ENCODE assay signal across 17 cellular contexts in genomic region chr9:84917366-84918063, GRCh38.
DNase-seq lines count a peak whose midpoint lies in the region; ATAC-seq and TF ChIP-seq lines count a peak whose summit lies in the region.
"Had no signal": no experiment of that assay in that cellular context is flagged by ENCODE, and none has a peak within 500 bp of the region (broad histone marks: within the 10 kb centered on the region; RNA-seq: fewer than 3 reads in every experiment).

No MANE protein-coding gene starts in this region.

- H3K27ac Mint-ChIP-seq in activated naive CD4-positive, alpha-beta T cell treated with anti-CD3 and anti-CD28 coated beads for 36 hours, result no peak overlapping the region
- H3K27ac Mint-ChIP-seq: T-helper 2 cell treated with Interferon-gamma antibody and Interleukin-4, amounts not matched to agents 5 μg/mL and 100 μg/mL, for 36 hours had no signal

- peak; percentile 91 for TF ChIP-seq EP300 in neural cell (conservative IDR thresholded peaks at IDR 0.05; ENCODE audit: poor library complexity, severe bottlenecking)

- no peaks in the 10 kb centered on the region for H3K27me3 Mint-ChIP-seq in activated naive CD4-positive, alpha-beta T cell treated with anti-CD3 and anti-CD28 coated beads for 36 hours (ENCODE audit: low read depth)

- H3K4me3 ChIP-seq in neural cell (ENCODE audit: low read length), result peak overlapping the region; percentile 47
- H3K4me3 ChIP-seq: heart right ventricle had no signal

- no peak overlapping the region for H3K4me3 Mint-ChIP-seq in activated naive CD4-positive, alpha-beta T cell treated with anti-CD3 and anti-CD28 coated beads for 36 hours
- H3K4me3 Mint-ChIP-seq: neural crest cell; T-helper 2 cell treated with Interferon-gamma antibody and Interleukin-4, amounts not matched to agents 5 μg/mL and 100 μg/mL, for 36 hours had no signal

- no peaks in the 10 kb centered on the region for H3K9me3 ChIP-seq in neural cell (ENCODE audit: low read length)
- H3K9me3 ChIP-seq: heart right ventricle had no signal

- H3K9me2 ChIP-seq in neural cell (ENCODE audit: insufficient read depth, low read length), result no peaks in the 10 kb centered on the region

- no peaks in the 10 kb centered on the region for H3K9me3 Mint-ChIP-seq in activated naive CD4-positive, alpha-beta T cell treated with anti-CD3 and anti-CD28 coated beads for 36 hours
- H3K9me3 Mint-ChIP-seq: neural crest cell; T-helper 2 cell treated with Interferon-gamma antibody and Interleukin-4, amounts not matched to agents 5 μg/mL and 100 μg/mL, for 36 hours had no signal

- no peaks in the 10 kb centered on the region for H3K27me3 ChIP-seq in neural cell (ENCODE audit: insufficient read depth, low read depth, low read length)
- H3K27me3 ChIP-seq: heart right ventricle had no signal

- H3F3A ChIP-seq in neural cell (ENCODE audit: insufficient read depth, low read length, poor library complexity, severe bottlenecking), result peaks cover 5% of the 10 kb centered on the region

- no peak overlapping the region for H2AFZ ChIP-seq in neural cell (ENCODE audit: low read depth, low read length)

- peak overlapping the region; percentile 44 for H3K27ac ChIP-seq in cingulate gyrus (ENCODE audit: low read depth, low read length)
- H3K27ac ChIP-seq in neural cell (ENCODE audit: low read length), result peak overlapping the region; percentile 76
- H3K27ac ChIP-seq: heart right ventricle, RWPE1 had no signal

- H3K4me1 Mint-ChIP-seq in activated naive CD4-positive, alpha-beta T cell treated with anti-CD3 and anti-CD28 coated beads for 36 hours (ENCODE audit: low read depth), result no peaks in the 10 kb centered on the region
- H3K4me1 Mint-ChIP-seq: neural crest cell had no signal

- H3K36me3 ChIP-seq in neural cell (ENCODE audit: insufficient read depth, low read length), result no peaks in the 10 kb centered on the region
- H3K36me3 ChIP-seq: heart right ventricle had no signal

- peak; percentile 54 for TF ChIP-seq RAD21 in neural cell (conservative IDR thresholded peaks at IDR 0.05)

- peak overlapping the region; percentile 50 for H3K4me2 ChIP-seq in neural cell (ENCODE audit: low read length)

- peak overlapping the region; percentile 53 for H3K9ac ChIP-seq in neural cell (ENCODE audit: low read length)

- ATAC-seq in GM18867 (IDR thresholded peaks at IDR 0.05; ENCODE audit: unreplicated experiment) (peak; percentile 74), GM21447 (IDR thresholded peaks at IDR 0.05; ENCODE audit: unreplicated experiment) (no peak), HG02571 (IDR thresholded peaks at IDR 0.05; ENCODE audit: unreplicated experiment) (no peak)
- ATAC-seq: stimulated activated naive CD8-positive, alpha-beta T cell treated with anti-CD3 and anti-CD28 coated beads, Interleukin-15, Interleukin-2, amounts not matched to agents 100 U/mL and 50 U/mL, for 24 hours had no signal

- TF ChIP-seq CTCF in neural cell (IDR thresholded peaks at IDR 0.05; ENCODE audit: poor library complexity, severe bottlenecking), result no peak

- no peaks in the 10 kb centered on the region for H4K20me1 ChIP-seq in neural cell (ENCODE audit: insufficient read depth)

- H3K36me3 Mint-ChIP-seq in activated naive CD4-positive, alpha-beta T cell treated with anti-CD3 and anti-CD28 coated beads for 36 hours (ENCODE audit: low read depth), result no peaks in the 10 kb centered on the region

- H3K79me2 ChIP-seq in neural cell (replicated peaks; ENCODE audit: insufficient read depth, low read length), result no peaks in the 10 kb centered on the region

- intact Hi-C loops in activated naive CD4-positive, alpha-beta T cell treated with anti-CD3 and anti-CD28 coated beads for 36 hours (cut with micrococcal nuclease), result no loop called here

- peak; percentile 69 for DNase-seq in NCI-H2227 (lab: John Stamatoyannopoulos, UW; ENCODE audit: unreplicated experiment)
- DNase-seq in activated naive CD4-positive, alpha-beta T cell treated with anti-CD3 and anti-CD28 coated beads for 36 hours, result no peak
- DNase-seq in activated T-cell treated with anti-CD3 and anti-CD28 coated beads, Interleukin-2, amount 50 U/mL, for 1 hour, result no peak
- DNase-seq: activated CD4-positive, alpha-beta T cell treated with anti-CD3 and anti-CD28 coated beads for 4 hours; activated T-cell treated with anti-CD3 and anti-CD28 coated beads for 4 hours; erythroblast; heart right ventricle; NCI-H526; stimulated activated naive CD8-positive, alpha-beta T cell treated with anti-CD3 and anti-CD28 coated beads, Interleukin-15, Interleukin-2, amounts not matched to agents 100 U/mL and 50 U/mL, for 24 hours had no signal

- CTCF ChIA-PET in activated naive CD4-positive, alpha-beta T cell treated with anti-CD3 and anti-CD28 coated beads for 36 hours (lab: Charles Lee), result interaction anchor here (0.7 kb wide), 1 partner anchor 193 kb away, joined by 3 read pairs; no protein-coding TSS in a partner anchor

TF ChIP-seq in neural cell, 6 proteins besides CTCF, POLR2A, EP300 and RAD21:
- peak; percentile 34 for TF ChIP-seq SMC3 (conservative IDR thresholded peaks at IDR 0.05; ENCODE audit: poor library complexity)
- peak; percentile 70 for TF ChIP-seq REST (IDR thresholded peaks at IDR 0.05; ENCODE audit: borderline replicate concordance)
- TF ChIP-seq MXI1 (conservative IDR thresholded peaks at IDR 0.05; ENCODE audit: poor library complexity, severe bottlenecking), result no peak
- TF ChIP-seq POLR2AphosphoS5 (IDR thresholded peaks at IDR 0.05), result peak; percentile 79
